8 cellular contexts compared by ENCODE assay signal in the genomic region with DNA sequence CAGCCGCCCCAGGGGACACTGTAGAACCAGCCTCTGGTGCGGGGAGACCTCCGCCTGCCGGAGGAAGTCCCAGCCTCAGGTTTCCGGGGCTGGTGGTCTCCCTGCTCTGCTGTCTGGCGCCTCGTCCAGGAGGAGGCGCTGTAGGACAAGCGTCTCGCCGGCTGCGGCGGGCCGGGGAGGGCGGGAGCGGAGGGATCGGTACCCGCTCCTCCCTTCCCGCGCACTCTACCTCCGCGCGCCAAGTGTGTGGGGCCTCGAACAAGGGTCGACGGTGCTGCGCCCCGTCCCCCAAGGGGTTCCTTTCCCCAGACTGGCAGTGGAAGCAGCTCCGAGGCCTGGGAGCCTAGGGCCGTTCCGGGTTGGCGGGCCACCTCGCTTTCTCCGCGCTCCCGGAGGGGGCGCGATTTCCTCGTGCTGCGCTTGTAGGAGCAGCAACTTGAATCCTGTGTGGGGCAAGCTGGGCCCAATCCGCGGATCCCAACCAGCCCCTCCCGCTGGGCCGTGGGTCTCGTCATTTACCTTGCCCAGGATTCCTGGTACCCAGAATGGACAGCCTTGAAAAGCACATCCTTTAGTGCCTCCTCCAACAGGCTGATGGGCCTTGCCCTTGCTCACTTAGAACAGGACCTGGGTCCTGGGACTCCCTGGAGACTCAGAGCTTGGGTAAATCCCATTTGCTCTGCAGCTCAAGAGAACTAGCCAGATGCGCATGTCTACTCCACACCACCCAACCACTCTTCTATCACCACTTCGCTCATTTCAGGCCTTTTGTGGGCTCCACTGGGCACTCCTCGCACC. TPM values are rescaled to one million over a fixed set of nuclear protein-coding genes. Genes with fewer than 3 reads are reported as not detected.
A peak's percentile ranks its signal among the peaks of the same experiment; 100 is the strongest.
DNase-seq lines count a peak whose midpoint lies in the region; ATAC-seq, FAIRE-seq and TF ChIP-seq lines count a peak whose summit lies in the region.

No MANE protein-coding gene starts in this region.

- H3K4me1 ChIP-seq in HepG2 (ENCODE audit: insufficient read depth, low read length): peaks cover 11% of the 10 kb centered on the region

- H3K27ac ChIP-seq in coronary artery: peak overlapping the region in 1 of 2 donors; percentile 48
- no peak overlapping the region for H3K27ac ChIP-seq in HepG2 (ENCODE audit: extremely low read length, insufficient read depth, low read length)

- H4K20me1 ChIP-seq in HepG2 (ENCODE audit: insufficient read depth, low read length): no peaks in the 10 kb centered on the region

- peaks cover 5 to 87% of the 10 kb centered on the region in 2 experiments; a peak in 4 of 5 replicates for H3K27me3 ChIP-seq in HepG2 (ENCODE audit: control insufficient read depth in 1 of 2, insufficient read depth in 2 of 2, low read length in 2 of 2)

- TF ChIP-seq EP300 in HepG2 (IDR thresholded peaks at IDR 0.05; ENCODE audit: low read depth in 2 of 2, low read length in 2 of 2): no peak
- no peak for TF ChIP-seq EP300 in HepG2 (CRISPR knock-in tag; IDR thresholded peaks at IDR 0.05; ENCODE audit: borderline replicate concordance)

- TF ChIP-seq CTCF in coronary artery (IDR thresholded peaks at IDR 0.05) (peak; percentile 92), HepG2 (CRISPR knock-in tag; IDR thresholded peaks at IDR 0.05) (peak; percentile 99)

- TF ChIP-seq RAD21 in HepG2 (CRISPR knock-in tag; IDR thresholded peaks at IDR 0.05): peak; percentile 100

- peak; percentile 59 for DNase-seq in NK-92 treated with Interleukin-12 subunit alpha and Interleukin-12 subunit beta, amount 100 ng/mL, for 24 hours (lab: John Stamatoyannopoulos, UW)
- DNase-seq in NK-92 (lab: John Stamatoyannopoulos, UW; ENCODE audit: unreplicated experiment): no peak
- peak; percentile 83 for DNase-seq in NCI-H146 (lab: John Stamatoyannopoulos, UW)
- DNase-seq in activated CD4-positive, CD25-positive, alpha-beta regulatory T cell treated with anti-CD3 and anti-CD28 coated beads, Interleukin-2, amount 50 U/mL, for 16 hours (ENCODE audit: low read depth, low spot score): peak; percentile 20
- no peak for DNase-seq in coronary artery (ENCODE audit: low spot score)
- DNase-seq in HepG2 (ENCODE audit: low spot score): peak; percentile 60
- DNase-seq in stimulated activated CD4-positive, alpha-beta T cell treated with anti-CD3 and anti-CD28 coated beads, Interleukin-4, amount 100 ng/mL, for 24 hours: peak; percentile 53

- peak; percentile 94 for ATAC-seq in HG02642 (IDR thresholded peaks at IDR 0.05; ENCODE audit: poor library complexity, unreplicated experiment)
- ATAC-seq in HepG2: peak; percentile 93

- CTCF ChIA-PET in HepG2 (lab: Yijun Ruan, JAX; ENCODE audit: low intra/inter-chr PET ratio, low total read pairs): interaction anchor here (1.1 to 2.5 kb wide), 6 partner anchors 13 to 498 kb away, joined by 4 to 83 read pairs (median 10); no protein-coding TSS in a partner anchor

- in situ Hi-C loops in HepG2 (cut with HindIII; ENCODE audit: extremely low pct_ligation_motif_present, low pct_unique_long_range_greater_than_20kb): loop anchor here (5.0 kb wide), 1 partner anchor 317 kb away; no protein-coding TSS in a partner anchor

- H3K79me2 ChIP-seq in HepG2 (ENCODE audit: insufficient read depth, low read length): no peaks in the 10 kb centered on the region

- H3K4me2 ChIP-seq in HepG2 (ENCODE audit: low read depth, low read length): peak overlapping the region; percentile 83

- 22% methylated on average over 21 of the region's 48 CpGs for WGBS in HepG2 (ENCODE audit: low lambda C conversion rate)

- H3K9ac ChIP-seq in HepG2 (ENCODE audit: insufficient read depth, low read depth, low read length): peak overlapping the region; percentile 37; the same call in 1 of the 2 replicates

- POLR2A ChIA-PET in HepG2 (lab: Yijun Ruan, JAX): interaction anchor here (1.4 kb wide), 1 partner anchor 314 kb away, joined by 3 read pairs; no protein-coding TSS in a partner anchor

- no peak for TF ChIP-seq POLR2A in HepG2 (IDR thresholded peaks at IDR 0.05; ENCODE audit: insufficient read depth in 1 of 2, low read depth in 2 of 2, low read length in 2 of 2)

- no TSS peak for BruUV-seq in HepG2 (replicated peaks; lab: Mats Ljungman, UMichigan)

- H3K36me3 ChIP-seq in HepG2 (replicated peaks in 1 of 2; ENCODE audit: control insufficient read depth in 1 of 2, insufficient read depth in 2 of 2, low read length in 2 of 2): no peaks in the 10 kb centered on the region

- no peaks in the 10 kb centered on the region for H3K9me3 ChIP-seq in HepG2 (ENCODE audit: low read length)

- H3K4me3 ChIP-seq in coronary artery (peak overlapping the region; percentile 71), HepG2 (replicated peaks in 1 of 3; ENCODE audit: insufficient read depth in 1 of 3, low read depth in 2 of 3, low read length in 3 of 3) (peak overlapping the region; percentile 44 to 75 (median 56))

- FAIRE-seq in HepG2 (lab: Jason Lieb, UNC): peak; percentile 76

- H2AFZ ChIP-seq in HepG2 (ENCODE audit: low read length): no peak overlapping the region

- intact Hi-C loops in HepG2 (cut with micrococcal nuclease; ENCODE audit: unreplicated experiment): loop anchor here (1.0 to 5.0 kb wide), 4 partner anchors 245 to 497 kb away; no protein-coding TSS in a partner anchor

RNA-seq across cellular contexts. Expression of gene HOXD4, which starts 10.6 kb away (rescaled TPM):
- 0.31 TPM in 1 of 2 replicates, not detected in the other for total RNA-seq in HepG2 (2016; rRNA removed; fragmentation: Illumina TruSeq; extraction: Trizol)
- not detected in 2 replicates for total RNA-seq in HepG2 (2016; cell fraction: cytosol; rRNA removed; fragmentation: Illumina TruSeq; extraction: Trizol; ENCODE audit: low read depth)
- 0.19 TPM in 1 of 2 replicates, not detected in the other for total RNA-seq in HepG2 (2016; cell fraction: insoluble cytoplasmic fraction; rRNA removed; fragmentation: Illumina TruSeq; extraction: Trizol)
- 0.12 TPM in 1 of 2 replicates, not detected in the other for total RNA-seq in HepG2 (2016; cell fraction: membrane; rRNA removed; fragmentation: Illumina TruSeq; extraction: Trizol)
- total RNA-seq in HepG2 (2016; cell fraction: nucleus; rRNA removed; fragmentation: Illumina TruSeq; extraction: Trizol): 0.34 TPM in 1 of 2 replicates, not detected in the other
- polyA plus RNA-seq in HepG2 (2011; rRNA removed): not detected in 2 replicates
- not detected in 2 replicates for polyA plus RNA-seq in HepG2 (2011; cell fraction: cytosol; rRNA removed)
- polyA plus RNA-seq in HepG2 (2011; cell fraction: nucleus; rRNA removed): not detected in 2 replicates
- not detected in 2 replicates for polyA plus RNA-seq in HepG2 (2012)
- 0.15 TPM in 1 of 2 replicates, not detected in the other for polyA plus RNA-seq in HepG2 (2016; cell fraction: cytosol; fragmentation: Illumina TruSeq; extraction: Trizol; ENCODE audit: low read depth)
- not detected in 2 replicates for polyA plus RNA-seq in HepG2 (2016; cell fraction: insoluble cytoplasmic fraction; fragmentation: Illumina TruSeq; extraction: Trizol; ENCODE audit: low read depth)
- 0.10 and 0.17 TPM in 2 replicates for polyA plus RNA-seq in HepG2 (2016; cell fraction: membrane; fragmentation: Illumina TruSeq; extraction: Trizol; ENCODE audit: low read depth)
- 0.43 and 1.4 TPM in 2 replicates for polyA plus RNA-seq in HepG2 (2016; cell fraction: nucleus; fragmentation: Illumina TruSeq; extraction: Trizol; ENCODE audit: insufficient read depth, low read depth)
- polyA minus RNA-seq in HepG2 (2011; rRNA and poly(A)+ RNA removed; ENCODE audit: low replicate concordance): not detected in 2 replicates
- polyA minus RNA-seq in HepG2 (2011; cell fraction: cytosol; rRNA and poly(A)+ RNA removed): not detected in 2 replicates
- polyA minus RNA-seq in HepG2 (2011; cell fraction: nucleus; rRNA and poly(A)+ RNA removed): not detected in 2 replicates

RNA-seq across cellular contexts. Expression of gene HOXD8, which starts 11.2 kb away (rescaled TPM):
- total RNA-seq in HepG2 (2016; rRNA removed; fragmentation: Illumina TruSeq; extraction: Trizol): not detected in 2 replicates
- not detected in 2 replicates for total RNA-seq in HepG2 (2016; cell fraction: cytosol; rRNA removed; fragmentation: Illumina TruSeq; extraction: Trizol; ENCODE audit: low read depth)
- not detected in 2 replicates for total RNA-seq in HepG2 (2016; cell fraction: insoluble cytoplasmic fraction; rRNA removed; fragmentation: Illumina TruSeq; extraction: Trizol)
- not detected in 2 replicates for total RNA-seq in HepG2 (2016; cell fraction: membrane; rRNA removed; fragmentation: Illumina TruSeq; extraction: Trizol)
- total RNA-seq in HepG2 (2016; cell fraction: nucleus; rRNA removed; fragmentation: Illumina TruSeq; extraction: Trizol): not detected in 2 replicates
- not detected in 2 replicates for polyA plus RNA-seq in HepG2 (2011; rRNA removed)
- polyA plus RNA-seq in HepG2 (2011; cell fraction: cytosol; rRNA removed): not detected in 2 replicates
- polyA plus RNA-seq in HepG2 (2011; cell fraction: nucleus; rRNA removed): not detected in 2 replicates
- not detected in 2 replicates for polyA plus RNA-seq in HepG2 (2012)
- not detected in 2 replicates for polyA plus RNA-seq in HepG2 (2016; cell fraction: cytosol; fragmentation: Illumina TruSeq; extraction: Trizol; ENCODE audit: low read depth)
- polyA plus RNA-seq in HepG2 (2016; cell fraction: insoluble cytoplasmic fraction; fragmentation: Illumina TruSeq; extraction: Trizol; ENCODE audit: low read depth): not detected in 2 replicates
- not detected in 2 replicates for polyA plus RNA-seq in HepG2 (2016; cell fraction: membrane; fragmentation: Illumina TruSeq; extraction: Trizol; ENCODE audit: low read depth)
- polyA plus RNA-seq in HepG2 (2016; cell fraction: nucleus; fragmentation: Illumina TruSeq; extraction: Trizol; ENCODE audit: insufficient read depth, low read depth): not detected in 2 replicates
- not detected in 2 replicates for polyA minus RNA-seq in HepG2 (2011; rRNA and poly(A)+ RNA removed; ENCODE audit: low replicate concordance)
- polyA minus RNA-seq in HepG2 (2011; cell fraction: cytosol; rRNA and poly(A)+ RNA removed): not detected in 2 replicates
- not detected in 2 replicates for polyA minus RNA-seq in HepG2 (2011; cell fraction: nucleus; rRNA and poly(A)+ RNA removed)

RNA-seq across cellular contexts. Expression of gene HOXD3, which starts 16.4 kb away (rescaled TPM):
- total RNA-seq in HepG2 (2016; rRNA removed; fragmentation: Illumina TruSeq; extraction: Trizol): 0.08 and 0.09 TPM in 2 replicates
- not detected in 2 replicates for total RNA-seq in HepG2 (2016; cell fraction: cytosol; rRNA removed; fragmentation: Illumina TruSeq; extraction: Trizol; ENCODE audit: low read depth)
- total RNA-seq in HepG2 (2016; cell fraction: insoluble cytoplasmic fraction; rRNA removed; fragmentation: Illumina TruSeq; extraction: Trizol): 0.04 TPM in 1 of 2 replicates, not detected in the other
- total RNA-seq in HepG2 (2016; cell fraction: membrane; rRNA removed; fragmentation: Illumina TruSeq; extraction: Trizol): 0.06 and 0.14 TPM in 2 replicates
- 0.19 TPM in 1 of 2 replicates, not detected in the other for total RNA-seq in HepG2 (2016; cell fraction: nucleus; rRNA removed; fragmentation: Illumina TruSeq; extraction: Trizol)
- polyA plus RNA-seq in HepG2 (2011; rRNA removed): 0.05 TPM in 1 of 2 replicates, not detected in the other
- polyA plus RNA-seq in HepG2 (2011; cell fraction: cytosol; rRNA removed): not detected in 2 replicates
- 0.07 TPM in 1 of 2 replicates, not detected in the other for polyA plus RNA-seq in HepG2 (2011; cell fraction: nucleus; rRNA removed)
- polyA plus RNA-seq in HepG2 (2012): 0.09 TPM in 1 of 2 replicates, not detected in the other
- polyA plus RNA-seq in HepG2 (2016; cell fraction: cytosol; fragmentation: Illumina TruSeq; extraction: Trizol; ENCODE audit: low read depth): not detected in 2 replicates
- polyA plus RNA-seq in HepG2 (2016; cell fraction: insoluble cytoplasmic fraction; fragmentation: Illumina TruSeq; extraction: Trizol; ENCODE audit: low read depth): 0.28 TPM in 1 of 2 replicates, not detected in the other
- 0.07 TPM in 1 of 2 replicates, not detected in the other for polyA plus RNA-seq in HepG2 (2016; cell fraction: membrane; fragmentation: Illumina TruSeq; extraction: Trizol; ENCODE audit: low read depth)
- not detected in 2 replicates for polyA plus RNA-seq in HepG2 (2016; cell fraction: nucleus; fragmentation: Illumina TruSeq; extraction: Trizol; ENCODE audit: insufficient read depth, low read depth)
- polyA minus RNA-seq in HepG2 (2011; rRNA and poly(A)+ RNA removed; ENCODE audit: low replicate concordance): not detected in 2 replicates
- polyA minus RNA-seq in HepG2 (2011; cell fraction: cytosol; rRNA and poly(A)+ RNA removed): not detected in 2 replicates
- not detected in 2 replicates for polyA minus RNA-seq in HepG2 (2011; cell fraction: nucleus; rRNA and poly(A)+ RNA removed)

RNA-seq across cellular contexts. Expression of gene HOXD9, which starts 18.2 kb away (rescaled TPM):
- not detected in 2 replicates for total RNA-seq in HepG2 (2016; rRNA removed; fragmentation: Illumina TruSeq; extraction: Trizol)
- not detected in 2 replicates for total RNA-seq in HepG2 (2016; cell fraction: cytosol; rRNA removed; fragmentation: Illumina TruSeq; extraction: Trizol; ENCODE audit: low read depth)
- not detected in 2 replicates for total RNA-seq in HepG2 (2016; cell fraction: insoluble cytoplasmic fraction; rRNA removed; fragmentation: Illumina TruSeq; extraction: Trizol)
- not detected in 2 replicates for total RNA-seq in HepG2 (2016; cell fraction: membrane; rRNA removed; fragmentation: Illumina TruSeq; extraction: Trizol)
- total RNA-seq in HepG2 (2016; cell fraction: nucleus; rRNA removed; fragmentation: Illumina TruSeq; extraction: Trizol): not detected in 2 replicates
- polyA plus RNA-seq in HepG2 (2011; rRNA removed): not detected in 2 replicates
- polyA plus RNA-seq in HepG2 (2011; cell fraction: cytosol; rRNA removed): not detected in 2 replicates
- polyA plus RNA-seq in HepG2 (2011; cell fraction: nucleus; rRNA removed): not detected in 2 replicates
- not detected in 2 replicates for polyA plus RNA-seq in HepG2 (2012)
- not detected in 2 replicates for polyA plus RNA-seq in HepG2 (2016; cell fraction: cytosol; fragmentation: Illumina TruSeq; extraction: Trizol; ENCODE audit: low read depth)
- not detected in 2 replicates for polyA plus RNA-seq in HepG2 (2016; cell fraction: insoluble cytoplasmic fraction; fragmentation: Illumina TruSeq; extraction: Trizol; ENCODE audit: low read depth)
- not detected in 2 replicates for polyA plus RNA-seq in HepG2 (2016; cell fraction: membrane; fragmentation: Illumina TruSeq; extraction: Trizol; ENCODE audit: low read depth)
- polyA plus RNA-seq in HepG2 (2016; cell fraction: nucleus; fragmentation: Illumina TruSeq; extraction: Trizol; ENCODE audit: insufficient read depth, low read depth): not detected in 2 replicates
- 0.61 TPM in 1 of 2 replicates, not detected in the other for polyA minus RNA-seq in HepG2 (2011; rRNA and poly(A)+ RNA removed; ENCODE audit: low replicate concordance)
- polyA minus RNA-seq in HepG2 (2011; cell fraction: cytosol; rRNA and poly(A)+ RNA removed): not detected in 2 replicates
- not detected in 2 replicates for polyA minus RNA-seq in HepG2 (2011; cell fraction: nucleus; rRNA and poly(A)+ RNA removed)

RNA-seq across cellular contexts. Expression of gene HOXD10, which starts 24.1 kb away (rescaled TPM):
- total RNA-seq in HepG2 (2016; rRNA removed; fragmentation: Illumina TruSeq; extraction: Trizol): not detected in 2 replicates
- not detected in 2 replicates for total RNA-seq in HepG2 (2016; cell fraction: cytosol; rRNA removed; fragmentation: Illumina TruSeq; extraction: Trizol; ENCODE audit: low read depth)
- not detected in 2 replicates for total RNA-seq in HepG2 (2016; cell fraction: insoluble cytoplasmic fraction; rRNA removed; fragmentation: Illumina TruSeq; extraction: Trizol)
- total RNA-seq in HepG2 (2016; cell fraction: membrane; rRNA removed; fragmentation: Illumina TruSeq; extraction: Trizol): not detected in 2 replicates
- not detected in 2 replicates for total RNA-seq in HepG2 (2016; cell fraction: nucleus; rRNA removed; fragmentation: Illumina TruSeq; extraction: Trizol)
- not detected in 2 replicates for polyA plus RNA-seq in HepG2 (2011; rRNA removed)
- not detected in 2 replicates for polyA plus RNA-seq in HepG2 (2011; cell fraction: cytosol; rRNA removed)
- not detected in 2 replicates for polyA plus RNA-seq in HepG2 (2011; cell fraction: nucleus; rRNA removed)
- not detected in 2 replicates for polyA plus RNA-seq in HepG2 (2012)
- not detected in 2 replicates for polyA plus RNA-seq in HepG2 (2016; cell fraction: cytosol; fragmentation: Illumina TruSeq; extraction: Trizol; ENCODE audit: low read depth)
- polyA plus RNA-seq in HepG2 (2016; cell fraction: insoluble cytoplasmic fraction; fragmentation: Illumina TruSeq; extraction: Trizol; ENCODE audit: low read depth): not detected in 2 replicates
- polyA plus RNA-seq in HepG2 (2016; cell fraction: membrane; fragmentation: Illumina TruSeq; extraction: Trizol; ENCODE audit: low read depth): not detected in 2 replicates
- polyA plus RNA-seq in HepG2 (2016; cell fraction: nucleus; fragmentation: Illumina TruSeq; extraction: Trizol; ENCODE audit: insufficient read depth, low read depth): not detected in 2 replicates
- polyA minus RNA-seq in HepG2 (2011; rRNA and poly(A)+ RNA removed; ENCODE audit: low replicate concordance): not detected in 2 replicates
- polyA minus RNA-seq in HepG2 (2011; cell fraction: cytosol; rRNA and poly(A)+ RNA removed): not detected in 2 replicates
- not detected in 2 replicates for polyA minus RNA-seq in HepG2 (2011; cell fraction: nucleus; rRNA and poly(A)+ RNA removed)

Comparison
In these comparisons a context has a peak if more than half of its experiments do, and no peak if none do; other contexts are left out.
1. DNase-seq: peak in NK-92 treated with Interleukin-12 subunit alpha and Interleukin-12 subunit beta, amount 100 ng/mL, for 24 hours (single experiment), NCI-H146 (single experiment), activated CD4-positive, CD25-positive, alpha-beta regulatory T cell treated with anti-CD3 and anti-CD28 coated beads, Interleukin-2, amount 50 U/mL, for 16 hours (single experiment), HepG2 (single experiment) and stimulated activated CD4-positive, alpha-beta T cell treated with anti-CD3 and anti-CD28 coated beads, Interleukin-4, amount 100 ng/mL, for 24 hours (single experiment); none in NK-92 (single experiment) and coronary artery (single experiment).